1 cellular context compared by ENCODE assay signal in genomic region chr22:38314992-38315800, GRCh38.
TF ChIP-seq lines count a peak whose summit lies in the region.

No MANE protein-coding gene starts in this region.

TF ChIP-seq in GM23338, 12 proteins besides CTCF, POLR2A, EP300 and RAD21 (continued from another document):
- TF ChIP-seq EZH2phosphoT487 (IDR thresholded peaks at IDR 0.05; ENCODE audit: unreplicated experiment) (no peak), JUNB (IDR thresholded peaks at IDR 0.05; ENCODE audit: unreplicated experiment) (no peak), ETS1 (IDR thresholded peaks at IDR 0.05) (no peak), EZH2 (IDR thresholded peaks at IDR 0.05; ENCODE audit: low read depth, unreplicated experiment) (no peak), POLR2AphosphoS5 (IDR thresholded peaks at IDR 0.05; ENCODE audit: low read depth) (no peak), REST (IDR thresholded peaks at IDR 0.05; ENCODE audit: unreplicated experiment) (no peak)
